In the genomic region with DNA sequence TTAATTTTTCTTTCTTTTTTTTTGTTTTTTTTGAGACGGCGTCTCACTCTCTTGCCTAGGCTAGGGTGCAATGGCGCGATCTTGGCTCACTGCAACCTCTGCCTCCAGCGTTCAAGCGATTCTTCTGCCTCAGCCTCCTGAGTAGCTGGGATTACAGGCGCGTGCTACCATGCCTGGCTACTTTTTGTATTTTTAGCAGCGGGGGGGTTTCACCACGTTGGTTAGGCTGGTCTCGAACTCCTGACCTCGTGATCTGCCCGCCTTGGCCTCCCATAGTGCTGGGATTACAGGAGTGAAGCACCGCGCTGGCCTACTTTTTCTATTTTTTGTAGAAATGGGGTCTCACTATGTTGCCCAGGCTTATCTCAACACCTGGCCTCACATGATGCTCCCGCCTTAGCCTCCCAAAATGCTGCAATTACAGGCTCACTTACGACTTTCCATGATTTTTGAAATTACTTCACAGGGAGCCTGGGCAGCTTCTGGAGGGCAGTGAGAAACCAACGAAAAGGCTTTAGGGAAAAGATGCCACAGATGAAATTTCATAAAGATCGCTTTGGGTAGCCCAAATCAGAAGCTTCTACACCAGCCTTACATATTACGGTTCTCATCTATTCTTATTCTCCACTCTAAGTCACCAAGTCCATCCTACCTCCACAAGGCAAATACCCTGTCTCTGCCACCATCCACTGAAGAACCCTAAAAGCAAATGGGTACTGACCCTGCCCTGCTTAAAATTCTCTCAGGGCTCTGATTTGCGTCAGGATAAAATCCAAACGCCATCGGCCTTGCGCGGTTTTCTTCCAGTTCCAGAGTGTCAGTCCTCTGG, we compare ENCODE assay signal across 8 cellular contexts. TPM values are rescaled to one million over a fixed set of nuclear protein-coding genes. Genes with fewer than 3 reads are reported as not detected.
DNase-seq lines count a peak whose midpoint lies in the region; ATAC-seq lines count a peak whose summit lies in the region.

No MANE protein-coding gene starts in this region.

- peaks cover 70% of the 10 kb centered on the region for H3K4me1 Mint-ChIP-seq in activated naive CD8-positive, alpha-beta T cell treated with anti-CD3 and anti-CD28 coated beads, Interleukin-2, amount 10 ng/mL, durations not matched to agents 7 days and 5 days

- peak overlapping the region; percentile 98 for H3K4me3 Mint-ChIP-seq in activated naive CD8-positive, alpha-beta T cell treated with anti-CD3 and anti-CD28 coated beads, Interleukin-2, amount 10 ng/mL, durations not matched to agents 7 days and 5 days

- H3K9me3 ChIP-seq in iPS-18a (ENCODE audit: control insufficient read depth, low read depth, low read length) = no peaks in the 10 kb centered on the region
- no peaks in the 10 kb centered on the region for H3K9me3 ChIP-seq in stomach smooth muscle (ENCODE audit: control insufficient read depth in 2 of 2, low read length in 2 of 2)

- H3K36me3 Mint-ChIP-seq in activated naive CD8-positive, alpha-beta T cell treated with anti-CD3 and anti-CD28 coated beads, Interleukin-2, amount 10 ng/mL, durations not matched to agents 7 days and 5 days = peaks cover 42% of the 10 kb centered on the region

- H3K27ac ChIP-seq in iPS-18a (ENCODE audit: low read length) (peak overlapping the region; percentile 40), stomach smooth muscle (ENCODE audit: low read length) (peak overlapping the region; percentile 95)

- H3K36me3 ChIP-seq in iPS-18a (ENCODE audit: control insufficient read depth, low read depth, low read length) (peaks cover 3% of the 10 kb centered on the region), stomach smooth muscle (ENCODE audit: control insufficient read depth in 2 of 2, insufficient read depth in 2 of 2, low read length in 2 of 2) (peaks cover 9 to 10% of the 10 kb centered on the region in 2 donors)

- peak overlapping the region; percentile 63 for H3K9ac ChIP-seq in iPS-18a (ENCODE audit: low read length)
- peak overlapping the region; percentile 89 to 97 for H3K9ac ChIP-seq in stomach smooth muscle (ENCODE audit: low read length in 2 of 2)

- peak overlapping the region; percentile 99 for H3K27ac Mint-ChIP-seq in activated naive CD8-positive, alpha-beta T cell treated with anti-CD3 and anti-CD28 coated beads, Interleukin-2, amount 10 ng/mL, durations not matched to agents 7 days and 5 days

- no peaks in the 10 kb centered on the region for H3K9me3 Mint-ChIP-seq in activated naive CD8-positive, alpha-beta T cell treated with anti-CD3 and anti-CD28 coated beads, Interleukin-2, amount 10 ng/mL, durations not matched to agents 7 days and 5 days

- H3K4me1 ChIP-seq in iPS-18a (ENCODE audit: control insufficient read depth, low read depth, low read length) = peaks cover 14% of the 10 kb centered on the region
- H3K4me1 ChIP-seq in stomach smooth muscle (ENCODE audit: control insufficient read depth, insufficient read depth, low read length) = peaks cover 17% of the 10 kb centered on the region

- DNase-seq in AG08396 (ENCODE audit: low spot score) (peak; percentile 26), globus pallidus (ENCODE audit: low spot score) (no peak)
- DNase-seq in activated naive CD8-positive, alpha-beta T cell treated with anti-CD3 and anti-CD28 coated beads, Interleukin-2, amount 10 ng/mL, durations not matched to agents 7 days and 5 days = no peak
- no peak for DNase-seq in stimulated activated CD4-positive, alpha-beta T cell treated with anti-CD3 and anti-CD28 coated beads, Interleukin-2, amount 100 ng/mL, for 24 hours

- POLR2A ChIA-PET in activated naive CD8-positive, alpha-beta T cell treated with anti-CD3 and anti-CD28 coated beads, Interleukin-2, amount 10 ng/mL, durations not matched to agents 7 days and 5 days (lab: Charles Lee) = interaction anchor here (1.8 kb wide), 1 partner anchor 239 kb away, joined by 4 read pairs; the partner anchor contains the start of gene STIM1

- H3K4me3 ChIP-seq in iPS-18a (ENCODE audit: low read length) (peak overlapping the region; percentile 94), stomach smooth muscle (ENCODE audit: low read length in 2 of 2) (peak overlapping the region; percentile 89 to 93)

- H3K27me3 Mint-ChIP-seq in activated naive CD8-positive, alpha-beta T cell treated with anti-CD3 and anti-CD28 coated beads, Interleukin-2, amount 10 ng/mL, durations not matched to agents 7 days and 5 days = no peaks in the 10 kb centered on the region

- peak; percentile 2 for ATAC-seq in HG02571 (IDR thresholded peaks at IDR 0.05; ENCODE audit: unreplicated experiment)
- no peak for ATAC-seq in activated naive CD8-positive, alpha-beta T cell treated with anti-CD3 and anti-CD28 coated beads, Interleukin-2, amount 10 ng/mL, durations not matched to agents 7 days and 5 days (ENCODE audit: low read depth)
- ATAC-seq in GM18907 (IDR thresholded peaks at IDR 0.05; ENCODE audit: unreplicated experiment) = no peak

- H3K27me3 ChIP-seq in iPS-18a (ENCODE audit: control insufficient read depth, insufficient read depth, low read length) = no peaks in the 10 kb centered on the region
- no peaks in the 10 kb centered on the region for H3K27me3 ChIP-seq in stomach smooth muscle (ENCODE audit: control insufficient read depth in 1 of 2, insufficient read depth in 2 of 2, low read length in 2 of 2)

RNA-seq across cellular contexts. Expression of gene RRM1, which starts 0.9 kb away (rescaled TPM):
- 100 to 1,000 TPM; 126 to 130 TPM for total RNA-seq in activated naive CD8-positive, alpha-beta T cell treated with anti-CD3 and anti-CD28 coated beads, Interleukin-2, amount 10 ng/mL, durations not matched to agents 7 days and 5 days
